In genomic region chr3:194804796-194805195, GRCh38 we compare ENCODE assay signal across 29 cellular contexts.
"Had no signal": no experiment of that assay in that cellular context is flagged by ENCODE, and none has a peak within 500 bp of the region (broad histone marks: within the 10 kb centered on the region; RNA-seq: fewer than 3 reads in every experiment).

No MANE protein-coding gene starts in this region.

- H3K4me3 ChIP-seq: coronary artery, dorsolateral prefrontal cortex, esophagus squamous epithelium, gastroesophageal sphincter had no signal

- H3K9me3 Mint-ChIP-seq: activated CD4-positive, alpha-beta memory T cell treated with anti-CD3 and anti-CD28 coated beads, Interleukin-2, amount 10 ng/mL, durations not matched to agents 7 days and 5 days; activated CD4-positive, alpha-beta T cell treated with anti-CD3 and anti-CD28 coated beads, Interleukin-2, amount 10 ng/mL, durations not matched to agents 24 days and 14 days; activated naive CD4-positive, alpha-beta T cell treated with anti-CD3 and anti-CD28 coated beads for 36 hours; activated naive CD4-positive, alpha-beta T cell treated with anti-CD3 and anti-CD28 coated beads, Interleukin-2, amount 50 U/mL, for 24 hours; activated naive CD8-positive, alpha-beta T cell treated with anti-CD3 and anti-CD28 coated beads, Interleukin-2, amount 10 ng/mL, durations not matched to agents 7 days and 5 days; activated T-helper 1 cell treated with anti-CD3 and anti-CD28 coated beads, Interleukin-12 subunit alpha, Interleukin-12 subunit beta, Interleukin-2, Interleukin-4 antibody, amounts not matched to agents 30 ng/mL and 10 ng/mL and 1 ng/mL, durations not matched to agents 14 hours and 24 hours and 36 hours; activated T-helper 2 cell treated with anti-CD3 and anti-CD28 coated beads, Interferon-gamma antibody, Interleukin-2, Interleukin-4, amounts not matched to agents 10 μg/mL and 5 μg/mL and 100 μg/mL, durations not matched to agents 14 hours and 24 hours and 36 hours; central memory CD8-positive, alpha-beta T cell; dendritic cell treated with granulocyte-macrophage colony-stimulating factor and Interleukin-4, amounts not matched to agents 40 ng/mL and 50 ng/mL, for 4 days; effector memory CD8-positive, alpha-beta T cell had no signal

- H3K27ac ChIP-seq: brain microvascular endothelial cell, coronary artery, dorsolateral prefrontal cortex, epithelial cell of prostate, esophagus squamous epithelium, gastroesophageal sphincter had no signal

- H3K36me3 ChIP-seq: brain microvascular endothelial cell, esophagus squamous epithelium, gastroesophageal sphincter had no signal

- H3K4me1 Mint-ChIP-seq: activated CD4-positive, alpha-beta memory T cell treated with anti-CD3 and anti-CD28 coated beads, Interleukin-2, amount 10 ng/mL, durations not matched to agents 7 days and 5 days; activated CD4-positive, alpha-beta T cell treated with anti-CD3 and anti-CD28 coated beads for 36 hours; activated CD4-positive, alpha-beta T cell treated with anti-CD3 and anti-CD28 coated beads, Interleukin-2, amount 10 ng/mL, durations not matched to agents 24 days and 14 days; activated naive CD4-positive, alpha-beta T cell treated with anti-CD3 and anti-CD28 coated beads, Interleukin-2, amount 50 U/mL, for 24 hours; activated naive CD8-positive, alpha-beta T cell treated with anti-CD3 and anti-CD28 coated beads, Interleukin-2, amount 10 ng/mL, durations not matched to agents 7 days and 5 days; central memory CD8-positive, alpha-beta T cell had no signal

- DNase-seq: activated CD4-positive, alpha-beta memory T cell treated with anti-CD3 and anti-CD28 coated beads, Interleukin-2, amount 10 ng/mL, durations not matched to agents 7 days and 5 days; activated CD4-positive, alpha-beta T cell treated with anti-CD3 and anti-CD28 coated beads for 36 hours; activated CD4-positive, alpha-beta T cell treated with anti-CD3 and anti-CD28 coated beads, Interleukin-2, amount 10 ng/mL, durations not matched to agents 24 days and 14 days; activated CD4-positive, alpha-beta T cell treated with anti-CD3 and anti-CD28 coated beads, Interleukin-2, amount 50 U/mL, for 4 hours; activated CD4-positive, CD25-positive, alpha-beta regulatory T cell; activated CD4-positive, CD25-positive, alpha-beta regulatory T cell treated with anti-CD3 and anti-CD28 coated beads, Interleukin-2, amount 50 U/mL, for 72 hours; activated effector memory CD4-positive, alpha-beta T cell treated with anti-CD3 and anti-CD28 coated beads, Interleukin-2, amount 50 U/mL, for 16 hours; activated naive CD4-positive, alpha-beta T cell treated with anti-CD3 and anti-CD28 coated beads for 36 hours; activated naive CD8-positive, alpha-beta T cell treated with anti-CD3 and anti-CD28 coated beads, Interleukin-2, amount 10 ng/mL, durations not matched to agents 7 days and 5 days; activated T-cell treated with anti-CD3 and anti-CD28 coated beads, Interleukin-2, amount 50 U/mL, for 1 hour; activated T-cell treated with anti-CD3 and anti-CD28 coated beads, Interleukin-2, amount 50 U/mL, for 48 hours; amniotic stem cell; anterior cingulate cortex; brain microvascular endothelial cell; dorsolateral prefrontal cortex; effector CD4-positive, alpha-beta T cell; effector memory CD8-positive, alpha-beta T cell; esophagus squamous epithelium; foreskin melanocyte; T-helper 1 cell; T-helper 17 cell had no signal

- H3K27ac Mint-ChIP-seq: activated CD4-positive, alpha-beta memory T cell treated with anti-CD3 and anti-CD28 coated beads, Interleukin-2, amount 10 ng/mL, durations not matched to agents 7 days and 5 days; activated CD4-positive, alpha-beta T cell treated with anti-CD3 and anti-CD28 coated beads for 36 hours; activated CD4-positive, alpha-beta T cell treated with anti-CD3 and anti-CD28 coated beads, Interleukin-2, amount 10 ng/mL, durations not matched to agents 24 days and 14 days; activated naive CD4-positive, alpha-beta T cell treated with anti-CD3 and anti-CD28 coated beads for 36 hours; activated naive CD4-positive, alpha-beta T cell treated with anti-CD3 and anti-CD28 coated beads, Interleukin-2, amount 50 U/mL, for 24 hours; activated naive CD8-positive, alpha-beta T cell treated with anti-CD3 and anti-CD28 coated beads, Interleukin-2, amount 10 ng/mL, durations not matched to agents 7 days and 5 days; activated T-helper 1 cell treated with anti-CD3 and anti-CD28 coated beads, Interleukin-12 subunit alpha, Interleukin-12 subunit beta, Interleukin-2, Interleukin-4 antibody, amounts not matched to agents 30 ng/mL and 10 ng/mL and 1 ng/mL, durations not matched to agents 14 hours and 24 hours and 36 hours; activated T-helper 2 cell treated with anti-CD3 and anti-CD28 coated beads, Interferon-gamma antibody, Interleukin-2, Interleukin-4, amounts not matched to agents 10 μg/mL and 5 μg/mL and 100 μg/mL, durations not matched to agents 14 hours and 24 hours and 36 hours; dendritic cell treated with granulocyte-macrophage colony-stimulating factor and Interleukin-4, amounts not matched to agents 40 ng/mL and 50 ng/mL, for 4 days; effector memory CD8-positive, alpha-beta T cell; T-helper 17 cell had no signal

- H3K9me3 ChIP-seq: esophagus squamous epithelium, gastroesophageal sphincter had no signal

- H3K36me3 Mint-ChIP-seq: activated naive CD4-positive, alpha-beta T cell treated with anti-CD3 and anti-CD28 coated beads, Interleukin-2, amount 50 U/mL, for 24 hours; activated naive CD8-positive, alpha-beta T cell treated with anti-CD3 and anti-CD28 coated beads, Interleukin-2, amount 10 ng/mL, durations not matched to agents 7 days and 5 days had no signal

- H3K4me3 Mint-ChIP-seq: activated CD4-positive, alpha-beta memory T cell treated with anti-CD3 and anti-CD28 coated beads, Interleukin-2, amount 10 ng/mL, durations not matched to agents 7 days and 5 days; activated CD4-positive, alpha-beta T cell treated with anti-CD3 and anti-CD28 coated beads for 36 hours; activated CD4-positive, alpha-beta T cell treated with anti-CD3 and anti-CD28 coated beads, Interleukin-2, amount 10 ng/mL, durations not matched to agents 24 days and 14 days; activated naive CD4-positive, alpha-beta T cell treated with anti-CD3 and anti-CD28 coated beads for 36 hours; activated naive CD4-positive, alpha-beta T cell treated with anti-CD3 and anti-CD28 coated beads, Interleukin-2, amount 50 U/mL, for 24 hours; activated naive CD8-positive, alpha-beta T cell treated with anti-CD3 and anti-CD28 coated beads, Interleukin-2, amount 10 ng/mL, durations not matched to agents 7 days and 5 days; activated T-helper 1 cell treated with anti-CD3 and anti-CD28 coated beads, Interleukin-12 subunit alpha, Interleukin-12 subunit beta, Interleukin-2, Interleukin-4 antibody, amounts not matched to agents 30 ng/mL and 10 ng/mL and 1 ng/mL, durations not matched to agents 14 hours and 24 hours and 36 hours; central memory CD8-positive, alpha-beta T cell; dendritic cell treated with granulocyte-macrophage colony-stimulating factor and Interleukin-4, amounts not matched to agents 40 ng/mL and 50 ng/mL, for 4 days; effector memory CD8-positive, alpha-beta T cell; T-helper 17 cell had no signal

- ATAC-seq: activated CD4-positive, alpha-beta T cell treated with anti-CD3 and anti-CD28 coated beads for 36 hours; effector memory CD8-positive, alpha-beta T cell; gastroesophageal sphincter; T-helper 17 cell had no signal
